19 cellular contexts compared by ENCODE assay signal in the genomic region with DNA sequence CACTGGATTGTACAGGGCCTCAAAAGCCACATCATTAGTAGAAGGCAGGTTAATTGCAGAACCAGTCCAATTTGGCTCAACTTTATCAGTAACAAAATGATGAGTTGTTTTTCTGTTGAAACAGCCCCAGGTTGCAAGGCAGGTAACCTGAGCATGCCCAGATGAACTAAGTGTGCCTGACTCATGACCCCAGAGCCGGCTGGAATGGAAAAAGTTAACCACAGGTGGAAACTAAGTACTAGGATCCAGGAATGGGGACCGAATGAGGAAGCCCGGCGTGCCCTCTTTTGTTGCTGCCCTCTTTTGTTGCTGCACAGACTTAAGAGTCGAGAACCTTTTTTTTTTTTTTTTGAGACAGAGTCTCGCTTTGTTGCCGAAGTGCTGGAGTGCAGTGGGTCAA.
DNase-seq lines count a peak whose midpoint lies in the region; ATAC-seq, FAIRE-seq and TF ChIP-seq lines count a peak whose summit lies in the region.
"Had no signal": no experiment of that assay in that cellular context is flagged by ENCODE, and none has a peak within 500 bp of the region (broad histone marks: within the 10 kb centered on the region; RNA-seq: fewer than 3 reads in every experiment).

No MANE protein-coding gene starts in this region.

- intact Hi-C loops in MCF 10A (cut with micrococcal nuclease) (no loop called here), breast epithelium (cut with DNase I; ENCODE audit: low total_unique reads) (no loop called here), GM12878 (cut with micrococcal nuclease; ENCODE audit: unreplicated experiment) (no loop called here)

- no peak overlapping the region for H3K27ac Mint-ChIP-seq in MCF 10A (ENCODE audit: low read depth, unreplicated experiment)
- H3K27ac Mint-ChIP-seq: activated naive CD8-positive, alpha-beta T cell treated with anti-CD3 and anti-CD28 coated beads, Interleukin-2, amount 10 ng/mL, durations not matched to agents 7 days and 5 days had no signal

- H3K9me3 Mint-ChIP-seq in MCF 10A (ENCODE audit: unreplicated experiment) = no peaks in the 10 kb centered on the region
- H3K9me3 Mint-ChIP-seq: activated naive CD8-positive, alpha-beta T cell treated with anti-CD3 and anti-CD28 coated beads, Interleukin-2, amount 10 ng/mL, durations not matched to agents 7 days and 5 days; natural killer cell had no signal

- no peaks in the 10 kb centered on the region for H3K36me3 Mint-ChIP-seq in MCF 10A (ENCODE audit: insufficient read depth, unreplicated experiment)
- H3K36me3 Mint-ChIP-seq: activated CD8-positive, alpha-beta memory T cell treated with anti-CD3 and anti-CD28 coated beads, Interleukin-2, amount 10 ng/mL, durations not matched to agents 7 days and 5 days; activated naive CD8-positive, alpha-beta T cell treated with anti-CD3 and anti-CD28 coated beads, Interleukin-2, amount 10 ng/mL, durations not matched to agents 7 days and 5 days; natural killer cell had no signal

- WGBS in GM12878 (ENCODE audit: insufficient coverage, insufficient replicate concordance, low lambda C conversion rate, missing lambda C conversion rate) = 85% methylated on average over 7 of the region's 7 CpGs

- peaks cover 6 to 9% of the 10 kb centered on the region in 2 donors for H3K9me3 ChIP-seq in breast epithelium
- H3K9me3 ChIP-seq in GM12878 (replicated peaks; ENCODE audit: control insufficient read depth, insufficient read depth, low read length) = no peaks in the 10 kb centered on the region; the same call in 2 of the 3 replicates
- H3K9me3 ChIP-seq: body of pancreas, prostate gland, thyroid gland had no signal

- POLR2A ChIA-PET in MCF 10A (lab: Yijun Ruan, JAX) = interaction anchor here (0.7 kb wide), 1 partner anchor 10 kb away, joined by 3 read pairs; no protein-coding TSS in a partner anchor
- POLR2A ChIA-PET in RWPE1 (lab: Yijun Ruan, JAX; ENCODE audit: low non-redundant PET) = no interaction called here
- POLR2A ChIA-PET in GM12878 (lab: Charles Lee) = no interaction called here

- no peaks in the 10 kb centered on the region for H3K79me2 ChIP-seq in GM12878 (ENCODE audit: control insufficient read depth, insufficient read depth, low read length)

- no peaks in the 10 kb centered on the region for H3K4me1 ChIP-seq in breast epithelium
- peaks cover 33% of the 10 kb centered on the region for H3K4me1 ChIP-seq in GM12878 (ENCODE audit: control insufficient read depth, insufficient read depth, low read length)
- H3K4me1 ChIP-seq: body of pancreas, prostate gland had no signal

- CTCF ChIA-PET in MCF 10A (lab: Yijun Ruan, JAX) (no interaction called here), RWPE1 (lab: Yijun Ruan, JAX) (interaction anchor here (0.6 kb wide), 1 partner anchor 174 kb away, joined by 7 read pairs; no protein-coding TSS in a partner anchor), GM12878 (lab: Yijun Ruan, JAX) (no interaction called here)

- SMC1A ChIA-PET in GM12878 (lab: Charles Lee; ENCODE audit: uncharacterized antibody, unreplicated experiment) = no interaction called here

- H3K4me3 ChIP-seq in breast epithelium (no peak overlapping the region), GM12878 (no peak overlapping the region)
- H3K4me3 ChIP-seq: body of pancreas, prostate gland, thyroid gland had no signal

- H3K27me3 ChIP-seq in breast epithelium (no peaks in the 10 kb centered on the region), GM12878 (replicated peaks in 1 of 2; ENCODE audit: control insufficient read depth in 2 of 2, insufficient read depth in 2 of 2, low read length in 1 of 2) (no peaks in the 10 kb centered on the region)
- H3K27me3 ChIP-seq: body of pancreas, thyroid gland had no signal

- H3K4me2 ChIP-seq in GM12878 (ENCODE audit: control insufficient read depth, insufficient read depth) = no peak overlapping the region

- H3K27me3 Mint-ChIP-seq in MCF 10A (ENCODE audit: insufficient read depth, unreplicated experiment) = no peaks in the 10 kb centered on the region
- H3K27me3 Mint-ChIP-seq: activated CD8-positive, alpha-beta memory T cell treated with anti-CD3 and anti-CD28 coated beads, Interleukin-2, amount 10 ng/mL, durations not matched to agents 7 days and 5 days; activated naive CD8-positive, alpha-beta T cell treated with anti-CD3 and anti-CD28 coated beads, Interleukin-2, amount 10 ng/mL, durations not matched to agents 7 days and 5 days had no signal

- DNase-seq in MCF 10A (ENCODE audit: unreplicated experiment) = peak; percentile 47
- DNase-seq in breast epithelium (ENCODE audit: low spot score in 2 of 2) = no peak
- peak; percentile 81 for DNase-seq in RWPE1 (ENCODE audit: low spot score)
- DNase-seq in GM12878 (ENCODE audit: low read depth, low spot score) = no peak
- DNase-seq in stimulated activated CD4-positive, alpha-beta T cell treated with anti-CD3 and anti-CD28 coated beads, Interleukin-4, amount 100 ng/mL, for 24 hours = peak; percentile 36
- DNase-seq in NCI-H2227 (lab: John Stamatoyannopoulos, UW; ENCODE audit: unreplicated experiment) = no peak
- DNase-seq: activated CD8-positive, alpha-beta memory T cell treated with anti-CD3 and anti-CD28 coated beads, Interleukin-2, amount 10 ng/mL, durations not matched to agents 7 days and 5 days; activated naive CD8-positive, alpha-beta T cell treated with anti-CD3 and anti-CD28 coated beads, Interleukin-2, amount 10 ng/mL, durations not matched to agents 7 days and 5 days; body of pancreas; foreskin melanocyte; HCEC 1CT; natural killer cell; NCI-H1417 treated with DMSO at 0.1 percent for 48 hours; NCI-H526 treated with DMSO at 0.1 percent for 48 hours; small intestine; thyroid gland had no signal

- no peaks in the 10 kb centered on the region for H3K4me1 Mint-ChIP-seq in MCF 10A (ENCODE audit: insufficient read depth, unreplicated experiment)

- H3K36me3 ChIP-seq in breast epithelium (no peaks in the 10 kb centered on the region), GM12878 (ENCODE audit: control insufficient read depth in 2 of 2, insufficient read depth in 2 of 2, low read length in 1 of 2) (no peaks in the 10 kb centered on the region)
- H3K36me3 ChIP-seq: prostate gland, thyroid gland had no signal

- TF ChIP-seq CTCF in MCF 10A (IDR thresholded peaks at IDR 0.05; ENCODE audit: unreplicated experiment) (no peak), breast epithelium (IDR thresholded peaks at IDR 0.05) (no peak), RWPE1 (conservative IDR thresholded peaks at IDR 0.05; ENCODE audit: low read depth) (no peak), GM12878 (IDR thresholded peaks at IDR 0.05 in 2 of 3, conservative IDR thresholded peaks at IDR 0.05 in 1 of 3; ENCODE audit: control insufficient read depth in 2 of 3, extremely low read depth in 1 of 3, insufficient read depth in 1 of 3, low read depth in 3 of 3, low read length in 3 of 3) (no peak)

- BruUV-seq in MCF 10A (replicated peaks; lab: Mats Ljungman, UMichigan) (no TSS peak), GM12878 (replicated peaks; lab: Mats Ljungman, UMichigan) (no TSS peak)

- H4K20me1 ChIP-seq in GM12878 (ENCODE audit: control insufficient read depth, insufficient read depth) = no peaks in the 10 kb centered on the region

- H3K27ac ChIP-seq in breast epithelium (no peak overlapping the region), RWPE1 (no peak overlapping the region), GM12878 (ENCODE audit: control insufficient read depth, insufficient read depth) (no peak overlapping the region)
- H3K27ac ChIP-seq: body of pancreas, prostate gland, thyroid gland had no signal

- RAD21 ChIA-PET in GM12878 (lab: Charles Lee; ENCODE audit: unreplicated experiment) = no interaction called here

- in situ Hi-C loops in GM12878 (cut with MboI) = no loop called here

- no peak overlapping the region for H3K9ac ChIP-seq in GM12878 (ENCODE audit: control insufficient read depth, insufficient read depth, low read length)

- TF ChIP-seq EP300 in GM12878 (IDR thresholded peaks at IDR 0.05; ENCODE audit: borderline replicate concordance in 1 of 2, control insufficient read depth in 1 of 2, low read depth in 2 of 2, low read length in 2 of 2) = no peak

- FAIRE-seq in GM12878 (lab: Jason Lieb, UNC) = no peak
- FAIRE-seq: endothelial cell of umbilical vein, small intestine had no signal

- TF ChIP-seq POLR2A in breast epithelium (IDR thresholded peaks at IDR 0.05) (no peak), GM12878 (IDR thresholded peaks at IDR 0.05; ENCODE audit: low read depth, low read length) (no peak)

- ATAC-seq in GM12878 (no peak), GM18498 (IDR thresholded peaks at IDR 0.05; ENCODE audit: unreplicated experiment) (no peak)
- ATAC-seq: activated CD8-positive, alpha-beta memory T cell treated with anti-CD3 and anti-CD28 coated beads, Interleukin-2, amount 10 ng/mL, durations not matched to agents 7 days and 5 days; body of pancreas; natural killer cell had no signal

- no peak for TF ChIP-seq RAD21 in GM12878 (IDR thresholded peaks at IDR 0.05; ENCODE audit: insufficient read depth, low read depth, low read length)

- H3K4me3 Mint-ChIP-seq in MCF 10A (ENCODE audit: unreplicated experiment) = no peak overlapping the region
- H3K4me3 Mint-ChIP-seq: activated CD8-positive, alpha-beta memory T cell treated with anti-CD3 and anti-CD28 coated beads, Interleukin-2, amount 10 ng/mL, durations not matched to agents 7 days and 5 days; activated naive CD8-positive, alpha-beta T cell treated with anti-CD3 and anti-CD28 coated beads, Interleukin-2, amount 10 ng/mL, durations not matched to agents 7 days and 5 days; natural killer cell had no signal

- H2AFZ ChIP-seq in GM12878 (ENCODE audit: control insufficient read depth, low read depth, low read length) = no peak overlapping the region

TF ChIP-seq in GM12878, 131 proteins besides CTCF, POLR2A, EP300 and RAD21 (continues in another document):
- TF ChIP-seq MTA2 (IDR thresholded peaks at IDR 0.05; ENCODE audit: low read depth) = 0 out of 2 replicates have a peak, but pooled peaks have one; percentile 15

Comparison
In these comparisons a context has a peak if more than half of its experiments do, and no peak if none do; other contexts are left out.
1. DNase-seq: peak in MCF 10A (single experiment), RWPE1 (single experiment) and stimulated activated CD4-positive, alpha-beta T cell treated with anti-CD3 and anti-CD28 coated beads, Interleukin-4, amount 100 ng/mL, for 24 hours (single experiment); none in breast epithelium (0 of 2), GM12878 (single experiment) and NCI-H2227 (single experiment).